ENCODE assay signal across 25 cellular contexts in genomic region chr14:33957993-33958392, GRCh38. TPM values are rescaled to one million over a fixed set of nuclear protein-coding genes. Genes with fewer than 3 reads are reported as not detected.
DNase-seq lines count a peak whose midpoint lies in the region; ATAC-seq, FAIRE-seq and TF ChIP-seq lines count a peak whose summit lies in the region.
"Had no signal": no experiment of that assay in that cellular context is flagged by ENCODE, and none has a peak within 500 bp of the region (broad histone marks: within the 10 kb centered on the region; RNA-seq: fewer than 3 reads in every experiment).

No MANE protein-coding gene starts in this region.

- peaks cover 2% of the 10 kb centered on the region for H3K27me3 ChIP-seq in IMR-90 (ENCODE audit: control insufficient read depth, insufficient read depth, low read length)
- no peaks in the 10 kb centered on the region for H3K27me3 ChIP-seq in GM12878 (replicated peaks in 1 of 2; ENCODE audit: control insufficient read depth in 2 of 2, insufficient read depth in 2 of 2, low read length in 1 of 2)
- H3K27me3 ChIP-seq: BE2C, BLaER1 had no signal

- no peak overlapping the region for H3K4me2 ChIP-seq in IMR-90 (ENCODE audit: low read depth, low read length)
- no peak overlapping the region for H3K4me2 ChIP-seq in GM12878 (ENCODE audit: control insufficient read depth, insufficient read depth)
- H3K4me2 ChIP-seq: BLaER1 had no signal

- H3K79me1 ChIP-seq in IMR-90 (ENCODE audit: low read depth in 1 of 2, low read length in 2 of 2): no peaks in the 10 kb centered on the region

- H3K9ac ChIP-seq in IMR-90 (ENCODE audit: low read depth, low read length) (no peak overlapping the region), GM12878 (ENCODE audit: control insufficient read depth, insufficient read depth, low read length) (no peak overlapping the region)
- H3K9ac ChIP-seq: BLaER1 had no signal

- no peak overlapping the region for H2BK15ac ChIP-seq in IMR-90 (ENCODE audit: low read depth, low read length)

- RAD21 ChIA-PET in GM12878 (lab: Charles Lee; ENCODE audit: unreplicated experiment): interaction anchor here (0.7 to 3.8 kb wide), 15 partner anchors 11 to 255 kb away, joined by 3 to 35 read pairs (median 4); no protein-coding TSS in a partner anchor

- POLR2A ChIA-PET in IMR-90 (lab: Charles Lee; ENCODE audit: unreplicated experiment) (no interaction called here), GM12878 (lab: Charles Lee) (interaction anchor here (0.6 to 4.1 kb wide), 9 partner anchors 10 to 100 kb away, joined by 3 to 22 read pairs (median 6); no protein-coding TSS in a partner anchor)

- ATAC-seq in IMR-90 (ENCODE audit: low read depth) (no peak), GM12878 (peak; percentile 16; the same call in 1 of the 3 replicates), HG03045 (IDR thresholded peaks at IDR 0.05; ENCODE audit: unreplicated experiment) (no peak)

- no peak overlapping the region for H2AK9ac ChIP-seq in IMR-90 (replicated peaks; ENCODE audit: low read depth, low read length, poor library complexity)

- DNase-seq in GM18507 (ENCODE audit: extremely low spot score, insufficient read length, low read depth) (no peak), IMR-90 (no peak), GM12878 (ENCODE audit: low read depth, low spot score) (no peak), islet precursor cell (no peak), activated gamma-delta T cell (lab: John Stamatoyannopoulos, UW) (no peak)
- DNase-seq: 8988T; ACHN; BE2C; C1 segment of cervical spinal cord; CD4-positive, alpha-beta memory T cell; CD4-positive, CD25-positive, alpha-beta regulatory T cell; CD8-positive, alpha-beta memory T cell; COR-L47; DMS 273 treated with DMSO at 0.1 percent for 48 hours; DMS153; DMS53; DMS79; DND-41; EL; GDM1 had no signal

- no peak for TF ChIP-seq RAD21 in IMR-90 (IDR thresholded peaks at IDR 0.05; ENCODE audit: low read length)
- TF ChIP-seq RAD21 in GM12878 (IDR thresholded peaks at IDR 0.05; ENCODE audit: insufficient read depth, low read depth, low read length): no peak

- no peak overlapping the region for H4K91ac ChIP-seq in IMR-90 (ENCODE audit: insufficient read depth, low read depth, low read length)

- H4K8ac ChIP-seq in IMR-90 (ENCODE audit: low read depth in 2 of 2, low read length in 2 of 2): no peak overlapping the region

- SMC1A ChIA-PET in GM12878 (lab: Charles Lee; ENCODE audit: uncharacterized antibody, unreplicated experiment): interaction anchor here (0.6 to 4.8 kb wide), 21 partner anchors 8 to 313 kb away, joined by 3 to 31 read pairs (median 4); no protein-coding TSS in a partner anchor

- H4K20me1 ChIP-seq in IMR-90 (ENCODE audit: insufficient read depth, low read length) (no peaks in the 10 kb centered on the region), GM12878 (ENCODE audit: control insufficient read depth, insufficient read depth) (no peaks in the 10 kb centered on the region)
- H4K20me1 ChIP-seq: BLaER1 had no signal

- TF ChIP-seq POLR2A in IMR-90 (IDR thresholded peaks at IDR 0.05; ENCODE audit: low read depth, low read length): no peak
- TF ChIP-seq POLR2A in GM12878 (IDR thresholded peaks at IDR 0.05; ENCODE audit: low read depth, low read length): no peak

- H2AFZ ChIP-seq in IMR-90 (replicated peaks; ENCODE audit: low read length, poor library complexity): no peak overlapping the region
- H2AFZ ChIP-seq in GM12878 (ENCODE audit: control insufficient read depth, low read depth, low read length): no peak overlapping the region

- TF ChIP-seq CTCF in IMR-90 (conservative IDR thresholded peaks at IDR 0.05; ENCODE audit: low read depth, low read length) (no peak), GM12878 (IDR thresholded peaks at IDR 0.05 in 2 of 3, conservative IDR thresholded peaks at IDR 0.05 in 1 of 3; ENCODE audit: control insufficient read depth in 2 of 3, extremely low read depth in 1 of 3, insufficient read depth in 1 of 3, low read depth in 3 of 3, low read length in 3 of 3) (no peak)

- dilution Hi-C loops in IMR-90 (cut with HindIII; ENCODE audit: low sequenced_read_pairs, unreplicated experiment): no loop called here

- H3K23ac ChIP-seq in IMR-90 (ENCODE audit: low read depth, low read length): no peak overlapping the region

- no peak overlapping the region for H3K4ac ChIP-seq in IMR-90 (ENCODE audit: low read depth, low read length)

- H3K4me1 ChIP-seq in IMR-90 (ENCODE audit: control insufficient read depth, insufficient read depth, low read length): no peaks in the 10 kb centered on the region
- peaks cover 15% of the 10 kb centered on the region for H3K4me1 ChIP-seq in GM12878 (ENCODE audit: control insufficient read depth, insufficient read depth, low read length)
- peaks cover 5% of the 10 kb centered on the region for H3K4me1 ChIP-seq in mesodermal cell (ENCODE audit: control insufficient read depth, insufficient read depth, low read length, poor library complexity, severe bottlenecking)

- 50% methylated on average over 1 of the region's 3 CpGs; no CpG with 5 or more reads in 1 of the 2 experiments for WGBS in IMR-90 (ENCODE audit: extremely low coverage in 2 of 2, insufficient read length in 1 of 2), 2 experiments
- WGBS in GM12878 (ENCODE audit: insufficient coverage, insufficient replicate concordance, low lambda C conversion rate, missing lambda C conversion rate): 0% methylated on average over 3 of the region's 3 CpGs
- no CpG with 5 or more reads among the region's 3 CpGs for WGBS in mesodermal cell (ENCODE audit: insufficient coverage in 2 of 2), 2 experiments

- H3K9me1 ChIP-seq in IMR-90 (ENCODE audit: insufficient read depth, low read length): no peaks in the 10 kb centered on the region

- H2AK5ac ChIP-seq in IMR-90 (ENCODE audit: low read depth, low read length): no peak overlapping the region

- no peak overlapping the region for H3K14ac ChIP-seq in IMR-90 (replicated peaks; ENCODE audit: low read depth, low read length)

- CTCF ChIA-PET in IMR-90 (lab: Yijun Ruan, JAX): interaction anchor here (1.5 kb wide), 1 partner anchor 11 kb away, joined by 5 read pairs; no protein-coding TSS in a partner anchor
- CTCF ChIA-PET in GM12878 (lab: Yijun Ruan, JAX): interaction anchor here (0.8 to 4.2 kb wide), 7 partner anchors 12 to 140 kb away, joined by 3 to 31 read pairs (median 6); no protein-coding TSS in a partner anchor

- H3K9me3 ChIP-seq in IMR-90 (ENCODE audit: control insufficient read depth, insufficient read depth, low read length) (no peaks in the 10 kb centered on the region; the same call in 1 of the 2 replicates), GM12878 (replicated peaks; ENCODE audit: control insufficient read depth, insufficient read depth, low read length) (no peaks in the 10 kb centered on the region; the same call in 2 of the 3 replicates), mesodermal cell (ENCODE audit: control insufficient read depth, low read length) (no peaks in the 10 kb centered on the region)
- H3K9me3 ChIP-seq: BE2C had no signal

- no peak overlapping the region for H3K56ac ChIP-seq in IMR-90 (ENCODE audit: extremely low read depth, insufficient read depth, low read length)

- in situ Hi-C loops in IMR-90 (cut with MboI; ENCODE audit: low sequenced_read_pairs): no loop called here
- in situ Hi-C loops in GM12878 (cut with MboI): no loop called here

- no peak overlapping the region for H2BK20ac ChIP-seq in IMR-90 (ENCODE audit: low read depth, low read length)

- H3K4me3 ChIP-seq in IMR-90 (ENCODE audit: insufficient read depth, low read depth, low read length): no peak overlapping the region
- no peak overlapping the region for H3K4me3 ChIP-seq in GM12878
- no peak overlapping the region for H3K4me3 ChIP-seq in mesodermal cell (ENCODE audit: extremely low read depth, insufficient read depth, low read length, poor library complexity, severe bottlenecking)
- H3K4me3 ChIP-seq: BLaER1 had no signal

- H3K27ac ChIP-seq in IMR-90 (ENCODE audit: insufficient read depth, low read length): no peak overlapping the region
- no peak overlapping the region for H3K27ac ChIP-seq in GM12878 (ENCODE audit: control insufficient read depth, insufficient read depth)
- peak overlapping the region; percentile 13 for H3K27ac ChIP-seq in mesodermal cell (ENCODE audit: low read depth, low read length, severe bottlenecking)
- H3K27ac ChIP-seq: BLaER1 had no signal

- BruUV-seq in IMR-90 (replicated peaks; lab: Mats Ljungman, UMichigan): no TSS peak
- BruUV-seq in GM12878 (replicated peaks; lab: Mats Ljungman, UMichigan): no TSS peak

- intact Hi-C loops in IMR-90 (cut with micrococcal nuclease): no loop called here
- intact Hi-C loops in GM12878 (cut with micrococcal nuclease; ENCODE audit: unreplicated experiment): loop anchor here (10.0 kb wide), 1 partner anchor 113 kb away; no protein-coding TSS in a partner anchor

- no peak overlapping the region for H4K5ac ChIP-seq in IMR-90 (ENCODE audit: low read depth, low read length)

- FAIRE-seq in GM18507 (lab: Jason Lieb, UNC) (peak; percentile 15), GM12878 (lab: Jason Lieb, UNC) (no peak)
- FAIRE-seq: A204.1, GM12891 had no signal

- no peaks in the 10 kb centered on the region for H3K36me3 ChIP-seq in IMR-90 (ENCODE audit: control insufficient read depth, insufficient read depth, low read length)
- no peaks in the 10 kb centered on the region for H3K36me3 ChIP-seq in GM12878 (ENCODE audit: control insufficient read depth in 2 of 2, insufficient read depth in 2 of 2, low read length in 1 of 2)
- no peaks in the 10 kb centered on the region for H3K36me3 ChIP-seq in mesodermal cell (ENCODE audit: control insufficient read depth, insufficient read depth, low read length)
- H3K36me3 ChIP-seq: BE2C, BLaER1 had no signal

- H3K79me2 ChIP-seq in GM12878 (ENCODE audit: control insufficient read depth, insufficient read depth, low read length): no peaks in the 10 kb centered on the region

- H2BK120ac ChIP-seq in IMR-90 (ENCODE audit: low read depth, low read length): no peak overlapping the region

- H2BK5ac ChIP-seq in IMR-90 (ENCODE audit: low read depth, low read length, poor library complexity, severe bottlenecking): no peak overlapping the region

- no peak overlapping the region for H3K18ac ChIP-seq in IMR-90 (ENCODE audit: low read depth, low read length)

- no peak for TF ChIP-seq EP300 in GM12878 (IDR thresholded peaks at IDR 0.05; ENCODE audit: borderline replicate concordance in 1 of 2, control insufficient read depth in 1 of 2, low read depth in 2 of 2, low read length in 2 of 2)

RNA-seq across cellular contexts. Expression of gene EGLN3, which starts 7.1 kb away (rescaled TPM):
- under 0.01 and 0.28 TPM in 2 replicates for total RNA-seq in IMR-90 (2012; rRNA removed)
- 0.03 and 0.10 TPM in 2 replicates for polyA plus RNA-seq in IMR-90 (2012; rRNA removed)
- 0.02 and 0.04 TPM in 2 replicates for polyA plus RNA-seq in IMR-90 (2012; cell fraction: cytosol; rRNA removed)
- polyA plus RNA-seq in IMR-90 (2012; cell fraction: nucleus; rRNA removed; ENCODE audit: low replicate concordance): not detected in 2 replicates
- 20.3 and 22.4 TPM in 2 replicates for total RNA-seq in GM12878 (2013; cell fraction: nucleolus; rRNA removed)
- 2.1 and 2.7 TPM in 2 replicates for total RNA-seq in GM12878 (2014; rRNA removed)
- total RNA-seq in GM12878 (2014; rRNA removed; fragmentation: Illumina TruSeq; extraction: Trizol): 1.6 and 2.4 TPM in 2 replicates
- total RNA-seq in GM12878 (2021): 1.7 and 3.0 TPM in 2 replicates
- polyA plus RNA-seq in GM12878 (2011; ENCODE audit: low read depth): 28.3 TPM
- polyA plus RNA-seq in GM12878 (2011; rRNA removed): 8.1 and 10.7 TPM in 2 replicates
- polyA plus RNA-seq in GM12878 (2011; cell fraction: cytosol; rRNA removed): 3.8 and 5.6 TPM in 2 replicates
- polyA plus RNA-seq in GM12878 (2011; cell fraction: nucleus; rRNA removed): 5.5 and 9.4 TPM in 2 replicates
- 9.3 and 15.9 TPM in 2 replicates for polyA plus RNA-seq in GM12878 (2012)
- polyA plus RNA-seq in GM12878 (2014; fragmentation: Illumina TruSeq; extraction: Trizol): 1.8 and 2.5 TPM in 2 replicates
- 1 to 10 TPM; 1.4 to 2.1 TPM for polyA plus RNA-seq in GM12878 (2014; fragmentation: Nextera tagmentation; extraction: Ambion mirVana)
- 0.71 and 2.0 TPM in 2 replicates for polyA plus RNA-seq in GM12878 (2014; rRNA removed)
- under 1 TPM; 0.42 to 0.84 TPM for polyA plus RNA-seq in GM12878 (2016; fragmentation: Nextera tagmentation; extraction: Ambion mirVana)
- polyA minus RNA-seq in GM12878 (2011; rRNA and poly(A)+ RNA removed): 6.3 and 8.6 TPM in 2 replicates
- polyA minus RNA-seq in GM12878 (2011; cell fraction: cytosol; rRNA and poly(A)+ RNA removed): 2.7 and 3.3 TPM in 2 replicates
- 4.4 and 7.5 TPM in 2 replicates for polyA minus RNA-seq in GM12878 (2011; cell fraction: nucleus; rRNA and poly(A)+ RNA removed)
- polyA plus RNA-seq in mesodermal cell (2013, experiment 1 of 2): 17.2 TPM
- polyA plus RNA-seq in mesodermal cell (2013, experiment 2 of 2): 13.6 TPM
